ENCODE assay signal across 3 cellular contexts in genomic region chr1:29079916-29080629, GRCh38.
A peak's percentile ranks its signal among the peaks of the same experiment; 100 is the strongest.
TF ChIP-seq lines count a peak whose summit lies in the region.
"Not testable (repeated sequence)": the region's sequence is repeated elsewhere in the genome, so short reads cannot be mapped to it uniquely, and the experiment has no call there.

No MANE protein-coding gene starts in this region.

TF ChIP-seq in A549, 52 proteins besides CTCF, POLR2A, EP300 and RAD21:
- peak; percentile 40 for TF ChIP-seq ZC3H11A (IDR thresholded peaks at IDR 0.05)

TF ChIP-seq in HEK293T, 16 proteins besides CTCF, POLR2A, EP300 and RAD21:
- peak; percentile 57 for TF ChIP-seq ZNF384 (IDR thresholded peaks at IDR 0.05)

TF ChIP-seq in HepG2, 621 proteins besides CTCF, POLR2A, EP300 and RAD21:
- TF ChIP-seq CEBPG (CRISPR knock-in tag; IDR thresholded peaks at IDR 0.05) = peak; percentile 52; the same call in 1 of the 2 replicates
- 0 out of 2 replicates have a peak, but pooled peaks have one; percentile 35 for TF ChIP-seq ZNF362 (CRISPR knock-in tag; IDR thresholded peaks at IDR 0.05; ENCODE audit: borderline replicate concordance)
- TF ChIP-seq ATF7 (IDR thresholded peaks at IDR 0.05) = 0 out of 2 replicates have a peak, but pooled peaks have one; percentile 19
- not testable (repeated sequence) for TF ChIP-seq ATF7 (CRISPR knock-in tag; IDR thresholded peaks at IDR 0.05)
- peak; percentile 88 for TF ChIP-seq ZNF770 (CRISPR knock-in tag; IDR thresholded peaks at IDR 0.05)
